In genomic region chr1:230208619-230209261, GRCh38 we compare ENCODE assay signal across 8 cellular contexts.
A peak's percentile ranks its signal among the peaks of the same experiment; 100 is the strongest.
DNase-seq lines count a peak whose midpoint lies in the region; ATAC-seq and TF ChIP-seq lines count a peak whose summit lies in the region.

No MANE protein-coding gene starts in this region.

- H3K9me3 ChIP-seq in adrenal gland (replicated peaks in 1 of 3): no peaks in the 10 kb centered on the region

- peak; percentile 9 for DNase-seq in activated CD4-positive, alpha-beta T cell treated with anti-CD3 and anti-CD28 coated beads for 4 hours
- no peak for DNase-seq in activated CD4-positive, alpha-beta T cell treated with anti-CD3 and anti-CD28 coated beads, Interleukin-2, amount 50 U/mL, for 1 hour
- DNase-seq in chondrocyte (ENCODE audit: low spot score) (no peak), kidney tubule cell (ENCODE audit: low spot score) (no peak), adrenal gland (no peak), NCI-H2029 (lab: John Stamatoyannopoulos, UW) (no peak)
- DNase-seq in stimulated activated CD8-positive, alpha-beta memory T cell treated with anti-CD3 and anti-CD28 coated beads, Interleukin-4, amount 100 ng/mL, for 24 hours (ENCODE audit: low read depth): peak; percentile 42

- H3K27ac ChIP-seq in adrenal gland: peak overlapping the region in 1 of 5 donors; percentile 27

- TF ChIP-seq POLR2A in adrenal gland (IDR thresholded peaks at IDR 0.05): no peak

- H3K36me3 Mint-ChIP-seq in chondrocyte (ENCODE audit: low read depth): peaks cover 9% of the 10 kb centered on the region

- H3K27ac Mint-ChIP-seq in chondrocyte (ENCODE audit: unreplicated experiment): peak overlapping the region; percentile 34

- peaks cover 0 to 29% of the 10 kb centered on the region in 2 donors for H3K4me1 ChIP-seq in adrenal gland (replicated peaks in 1 of 2)

- no peak for TF ChIP-seq CTCF in chondrocyte (IDR thresholded peaks at IDR 0.05)
- no peak for TF ChIP-seq CTCF in adrenal gland (IDR thresholded peaks at IDR 0.05)

- peak; percentile 60 for ATAC-seq in HG03354 (IDR thresholded peaks at IDR 0.05; ENCODE audit: poor library complexity, severe bottlenecking, unreplicated experiment)

- H3K9me3 Mint-ChIP-seq in chondrocyte (ENCODE audit: low read depth): no peaks in the 10 kb centered on the region

- H3K4me3 ChIP-seq in adrenal gland: no peak overlapping the region

- peaks cover 0 to 8% of the 10 kb centered on the region in 2 donors for H3K36me3 ChIP-seq in adrenal gland (replicated peaks in 1 of 2)

- H3K4me1 Mint-ChIP-seq in chondrocyte (ENCODE audit: low read depth): peaks cover 80% of the 10 kb centered on the region

- H3K27me3 Mint-ChIP-seq in chondrocyte (ENCODE audit: low read depth): no peaks in the 10 kb centered on the region

- no peak overlapping the region for H3K4me3 Mint-ChIP-seq in chondrocyte (ENCODE audit: unreplicated experiment)

- intact Hi-C loops in adrenal gland (cut with DNase I): no loop called here

- no peaks in the 10 kb centered on the region for H3K27me3 ChIP-seq in adrenal gland

- 72 to 85% (median 82%) methylated on average over 10 of the region's 10 CpGs for WGBS in adrenal gland, 4 donors

Comparison
In these comparisons a context has a peak if more than half of its experiments do, and no peak if none do; other contexts are left out.
1. DNase-seq: peak in activated CD4-positive, alpha-beta T cell treated with anti-CD3 and anti-CD28 coated beads for 4 hours (2 of 2) and stimulated activated CD8-positive, alpha-beta memory T cell treated with anti-CD3 and anti-CD28 coated beads, Interleukin-4, amount 100 ng/mL, for 24 hours (single experiment); none in activated CD4-positive, alpha-beta T cell treated with anti-CD3 and anti-CD28 coated beads, Interleukin-2, amount 50 U/mL, for 1 hour (single experiment), chondrocyte (single experiment), kidney tubule cell (single experiment), adrenal gland (0 of 7) and NCI-H2029 (single experiment).